Comparison of ENCODE assay signal across 1 cellular context in genomic region chr21:32727728-32728454, GRCh38.
TF ChIP-seq lines count a peak whose summit lies in the region.

SYNJ1 (minus strand) TSS chr21:32728013; CDS start chr21:32726895, 1,118 bp downstream.

TF ChIP-seq in HepG2, 621 proteins besides CTCF, POLR2A, EP300 and RAD21 (continued from another document and continues in another):
- TF ChIP-seq ZFY (CRISPR knock-in tag; IDR thresholded peaks at IDR 0.05) (peak; percentile 95), SKIL (CRISPR knock-in tag; IDR thresholded peaks at IDR 0.05; ENCODE audit: borderline replicate concordance) (no peak), ZBTB20 (CRISPR knock-in tag; IDR thresholded peaks at IDR 0.05; ENCODE audit: borderline replicate concordance, low read depth) (peak; percentile 63; the same call in 1 of the 2 replicates), KLF6 (CRISPR knock-in tag; IDR thresholded peaks at IDR 0.05) (peak; percentile 60; the same call in 1 of the 2 replicates), NAIF1 (CRISPR knock-in tag; IDR thresholded peaks at IDR 0.05; ENCODE audit: borderline replicate concordance) (0 out of 2 replicates have a peak, but pooled peaks have one; percentile 63), THAP9 (CRISPR knock-in tag; IDR thresholded peaks at IDR 0.05; ENCODE audit: borderline replicate concordance) (peak; percentile 78; the same call in 1 of the 2 replicates), NFE2L1 (CRISPR knock-in tag; IDR thresholded peaks at IDR 0.05; ENCODE audit: borderline replicate concordance) (no peak), KDM3A (CRISPR knock-in tag; IDR thresholded peaks at IDR 0.05; ENCODE audit: low read depth) (no peak), ZC3H4 (CRISPR knock-in tag; IDR thresholded peaks at IDR 0.05; ENCODE audit: borderline replicate concordance) (no peak), PHB2 (IDR thresholded peaks at IDR 0.05; ENCODE audit: partially characterized antibody) (no peak), BRD4 (CRISPR knock-in tag; IDR thresholded peaks at IDR 0.05) (0 out of 2 replicates have a peak, but pooled peaks have one; percentile 23), ZSCAN9 (CRISPR knock-in tag; IDR thresholded peaks at IDR 0.05; ENCODE audit: borderline replicate concordance) (peak; percentile 89), IKZF5 (CRISPR knock-in tag; IDR thresholded peaks at IDR 0.05) (0 out of 2 replicates have a peak, but pooled peaks have one; percentile 7), KDM4B (CRISPR knock-in tag; IDR thresholded peaks at IDR 0.05) (peak; percentile 47; the same call in 1 of the 2 replicates), DDIT3 (CRISPR knock-in tag; IDR thresholded peaks at IDR 0.05) (no peak), ZNF883 (CRISPR knock-in tag; IDR thresholded peaks at IDR 0.05; ENCODE audit: not compliant biosample characterization) (peak; percentile 93), BRF2 (CRISPR knock-in tag; IDR thresholded peaks at IDR 0.05) (no peak), JUNB (CRISPR knock-in tag; IDR thresholded peaks at IDR 0.05; ENCODE audit: borderline replicate concordance) (no peak), NCOA5 (CRISPR knock-in tag; IDR thresholded peaks at IDR 0.05) (no peak), ZNF772 (CRISPR knock-in tag; IDR thresholded peaks at IDR 0.05) (peak; percentile 83), DPF2 (CRISPR knock-in tag; IDR thresholded peaks at IDR 0.05; ENCODE audit: borderline replicate concordance, low read depth) (no peak), ZNF430 (CRISPR knock-in tag; IDR thresholded peaks at IDR 0.05) (peak; percentile 85), MBNL3 (CRISPR knock-in tag; conservative IDR thresholded peaks at IDR 0.05) (no peak), NFYB (CRISPR knock-in tag; IDR thresholded peaks at IDR 0.05) (peak; percentile 70), KAT8 (CRISPR knock-in tag; IDR thresholded peaks at IDR 0.05) (peak; percentile 93), ZFP36 (IDR thresholded peaks at IDR 0.05; ENCODE audit: borderline replicate concordance, low read depth, low read length, partially characterized antibody) (no peak), ZNF343 (CRISPR knock-in tag; IDR thresholded peaks at IDR 0.05) (no peak), ELK4 (CRISPR knock-in tag; IDR thresholded peaks at IDR 0.05; ENCODE audit: borderline replicate concordance) (no peak), SYNCRIP (IDR thresholded peaks at IDR 0.05; ENCODE audit: insufficient read depth, low read depth, low read length) (no peak), TARDBP (CRISPR knock-in tag; IDR thresholded peaks at IDR 0.05) (peak; percentile 29; the same call in 1 of the 2 replicates), SRSF1 (optimal IDR thresholded peaks at IDR 0.05; ENCODE audit: low read depth, low read length) (peak; percentile 75), ZNF292 (CRISPR knock-in tag; IDR thresholded peaks at IDR 0.05; ENCODE audit: borderline replicate concordance, low read depth) (no peak; the same call in 1 of the 2 replicates), SALL1 (CRISPR knock-in tag; IDR thresholded peaks at IDR 0.05) (peak; percentile 80), CEBPZ (IDR thresholded peaks at IDR 0.05; ENCODE audit: low read length) (no peak), STAT5B (CRISPR knock-in tag; IDR thresholded peaks at IDR 0.05) (no peak), CERS6 (CRISPR knock-in tag; IDR thresholded peaks at IDR 0.05) (no peak), FOXP1 (IDR thresholded peaks at IDR 0.05) (no peak), FOXP1 (CRISPR knock-in tag; IDR thresholded peaks at IDR 0.05) (no peak), ZNF784 (CRISPR knock-in tag; IDR thresholded peaks at IDR 0.05; ENCODE audit: borderline replicate concordance) (peak; percentile 41; the same call in 1 of the 2 replicates), ZNF121 (CRISPR knock-in tag; IDR thresholded peaks at IDR 0.05) (no peak), PAXIP1 (CRISPR knock-in tag; conservative IDR thresholded peaks at IDR 0.05) (peak; percentile 48), ARNT (IDR thresholded peaks at IDR 0.05) (no peak), ZSCAN20 (CRISPR knock-in tag; IDR thresholded peaks at IDR 0.05; ENCODE audit: borderline replicate concordance) (0 out of 2 replicates have a peak, but pooled peaks have one; percentile 11), E2F1 (CRISPR knock-in tag; IDR thresholded peaks at IDR 0.05) (peak; percentile 55; the same call in 1 of the 2 replicates), ISX (CRISPR knock-in tag; conservative IDR thresholded peaks at IDR 0.05) (no peak)
